Comparison of ENCODE assay signal across 1 cellular context in the genomic region with DNA sequence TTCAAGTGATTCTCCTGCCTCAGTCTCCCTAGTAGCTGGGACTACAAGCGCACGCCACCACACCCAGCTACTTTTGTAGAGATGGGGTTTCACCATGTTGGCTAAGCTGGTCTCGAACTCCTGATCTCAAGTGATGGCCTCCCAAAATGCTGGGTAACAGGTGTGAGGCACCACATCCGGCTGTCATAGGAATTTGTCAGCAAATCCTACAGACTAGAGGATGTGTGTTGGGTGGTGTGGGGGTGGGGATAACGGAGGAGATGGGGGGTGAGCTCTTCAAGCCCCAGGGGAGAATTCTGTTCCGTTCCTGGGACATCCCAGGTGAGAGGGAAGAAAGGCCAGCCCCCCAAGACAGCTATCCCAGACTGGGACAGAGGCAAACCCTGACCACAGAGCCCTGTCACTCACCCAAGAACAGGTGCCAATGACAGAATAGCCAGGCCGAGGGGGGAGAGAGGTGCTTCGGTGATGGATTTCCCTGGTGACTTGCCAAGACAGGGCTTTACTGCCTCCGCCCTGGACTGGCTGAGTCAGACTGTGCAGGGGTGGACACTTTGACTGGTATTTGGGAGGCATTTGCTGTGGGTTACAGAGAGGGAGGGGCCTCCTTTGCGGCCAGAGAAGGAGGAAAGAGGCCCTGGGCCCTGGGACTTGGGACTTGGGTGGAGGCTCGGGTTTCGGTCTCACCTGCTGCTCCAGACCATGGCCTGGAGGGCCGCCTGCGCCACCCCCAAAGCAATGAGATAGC.
TF ChIP-seq lines count a peak whose summit lies in the region.

No MANE protein-coding gene starts in this region.

TF ChIP-seq in HEK293, 187 proteins besides CTCF, POLR2A, EP300 and RAD21 (continued from another document):
- no peak for TF ChIP-seq ZNF114 (tag by site-specific recombination; IDR thresholded peaks at IDR 0.05)
- TF ChIP-seq, protein P1, sequence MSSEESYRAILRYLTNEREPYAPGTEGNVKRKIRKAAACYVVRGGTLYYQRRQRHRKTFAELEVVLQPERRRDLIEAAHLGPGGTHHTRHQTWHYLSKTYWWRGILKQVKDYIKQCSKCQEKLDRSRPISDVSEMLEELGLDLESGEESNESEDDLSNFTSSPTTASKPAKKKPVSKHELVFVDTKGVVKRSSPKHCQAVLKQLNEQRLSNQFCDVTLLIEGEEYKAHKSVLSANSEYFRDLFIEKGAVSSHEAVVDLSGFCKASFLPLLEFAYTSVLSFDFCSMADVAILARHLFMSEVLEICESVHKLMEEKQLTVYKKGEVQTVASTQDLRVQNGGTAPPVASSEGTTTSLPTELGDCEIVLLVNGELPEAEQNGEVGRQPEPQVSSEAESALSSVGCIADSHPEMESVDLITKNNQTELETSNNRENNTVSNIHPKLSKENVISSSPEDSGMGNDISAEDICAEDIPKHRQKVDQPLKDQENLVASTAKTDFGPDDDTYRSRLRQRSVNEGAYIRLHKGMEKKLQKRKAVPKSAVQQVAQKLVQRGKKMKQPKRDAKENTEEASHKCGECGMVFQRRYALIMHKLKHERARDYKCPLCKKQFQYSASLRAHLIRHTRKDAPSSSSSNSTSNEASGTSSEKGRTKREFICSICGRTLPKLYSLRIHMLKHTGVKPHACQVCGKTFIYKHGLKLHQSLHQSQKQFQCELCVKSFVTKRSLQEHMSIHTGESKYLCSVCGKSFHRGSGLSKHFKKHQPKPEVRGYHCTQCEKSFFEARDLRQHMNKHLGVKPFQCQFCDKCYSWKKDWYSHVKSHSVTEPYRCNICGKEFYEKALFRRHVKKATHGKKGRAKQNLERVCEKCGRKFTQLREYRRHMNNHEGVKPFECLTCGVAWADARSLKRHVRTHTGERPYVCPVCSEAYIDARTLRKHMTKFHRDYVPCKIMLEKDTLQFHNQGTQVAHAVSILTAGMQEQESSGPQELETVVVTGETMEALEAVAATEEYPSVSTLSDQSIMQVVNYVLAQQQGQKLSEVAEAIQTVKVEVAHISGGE (tag by site-specific recombination; conservative IDR thresholded peaks at IDR 0.05; ENCODE audit: low read depth), result no peak
- no peak for TF ChIP-seq ZBTB10 (tag by site-specific recombination; IDR thresholded peaks at IDR 0.05)
- TF ChIP-seq ZNF132 (tag by site-specific recombination; IDR thresholded peaks at IDR 0.05; ENCODE audit: borderline replicate concordance), result no peak
- no peak for TF ChIP-seq TRIM28 (IDR thresholded peaks at IDR 0.05; ENCODE audit: borderline replicate concordance, low read length)
- TF ChIP-seq WT1 (tag by site-specific recombination; IDR thresholded peaks at IDR 0.05), result 0 out of 2 replicates have a peak, but pooled peaks have one; percentile 39
- peak; percentile 84 for TF ChIP-seq ZNF600 (tag by site-specific recombination; IDR thresholded peaks at IDR 0.05)
- TF ChIP-seq SP7 (tag by site-specific recombination; IDR thresholded peaks at IDR 0.05), result 0 out of 2 replicates have a peak, but pooled peaks have one; percentile 19
- no peak for TF ChIP-seq ZNF585B (tag by site-specific recombination; IDR thresholded peaks at IDR 0.05)
- no peak for TF ChIP-seq ZNF112 (tag by site-specific recombination; IDR thresholded peaks at IDR 0.05)
- TF ChIP-seq ZNF473 (tag by site-specific recombination; IDR thresholded peaks at IDR 0.05), result no peak
- no peak for TF ChIP-seq ZNF555 (tag by site-specific recombination; conservative IDR thresholded peaks at IDR 0.05)
- TF ChIP-seq GLIS2 (tag by site-specific recombination; IDR thresholded peaks at IDR 0.05), result peak; percentile 61
- TF ChIP-seq SCRT2 (tag by site-specific recombination; IDR thresholded peaks at IDR 0.05), result peak; percentile 18; the same call in 1 of the 2 replicates
- TF ChIP-seq ZFHX2 (tag by site-specific recombination; conservative IDR thresholded peaks at IDR 0.05), result peak; percentile 82
- TF ChIP-seq ZNF2 (tag by site-specific recombination; IDR thresholded peaks at IDR 0.05), result no peak
- TF ChIP-seq PRDM4 (tag by site-specific recombination; IDR thresholded peaks at IDR 0.05), result no peak
- TF ChIP-seq ZNF10 (tag by site-specific recombination; IDR thresholded peaks at IDR 0.05), result no peak
- TF ChIP-seq KLF16 (tag by site-specific recombination; IDR thresholded peaks at IDR 0.05), result no peak
- TF ChIP-seq ZNF211 (tag by site-specific recombination; IDR thresholded peaks at IDR 0.05; ENCODE audit: low read depth), result no peak
- TF ChIP-seq ZXDB (tag by site-specific recombination; IDR thresholded peaks at IDR 0.05), result no peak
- no peak for TF ChIP-seq ZNF214 (tag by site-specific recombination; IDR thresholded peaks at IDR 0.05; ENCODE audit: borderline replicate concordance)
- TF ChIP-seq ZNF580 (tag by site-specific recombination; IDR thresholded peaks at IDR 0.05), result no peak
- TF ChIP-seq, protein P2, sequence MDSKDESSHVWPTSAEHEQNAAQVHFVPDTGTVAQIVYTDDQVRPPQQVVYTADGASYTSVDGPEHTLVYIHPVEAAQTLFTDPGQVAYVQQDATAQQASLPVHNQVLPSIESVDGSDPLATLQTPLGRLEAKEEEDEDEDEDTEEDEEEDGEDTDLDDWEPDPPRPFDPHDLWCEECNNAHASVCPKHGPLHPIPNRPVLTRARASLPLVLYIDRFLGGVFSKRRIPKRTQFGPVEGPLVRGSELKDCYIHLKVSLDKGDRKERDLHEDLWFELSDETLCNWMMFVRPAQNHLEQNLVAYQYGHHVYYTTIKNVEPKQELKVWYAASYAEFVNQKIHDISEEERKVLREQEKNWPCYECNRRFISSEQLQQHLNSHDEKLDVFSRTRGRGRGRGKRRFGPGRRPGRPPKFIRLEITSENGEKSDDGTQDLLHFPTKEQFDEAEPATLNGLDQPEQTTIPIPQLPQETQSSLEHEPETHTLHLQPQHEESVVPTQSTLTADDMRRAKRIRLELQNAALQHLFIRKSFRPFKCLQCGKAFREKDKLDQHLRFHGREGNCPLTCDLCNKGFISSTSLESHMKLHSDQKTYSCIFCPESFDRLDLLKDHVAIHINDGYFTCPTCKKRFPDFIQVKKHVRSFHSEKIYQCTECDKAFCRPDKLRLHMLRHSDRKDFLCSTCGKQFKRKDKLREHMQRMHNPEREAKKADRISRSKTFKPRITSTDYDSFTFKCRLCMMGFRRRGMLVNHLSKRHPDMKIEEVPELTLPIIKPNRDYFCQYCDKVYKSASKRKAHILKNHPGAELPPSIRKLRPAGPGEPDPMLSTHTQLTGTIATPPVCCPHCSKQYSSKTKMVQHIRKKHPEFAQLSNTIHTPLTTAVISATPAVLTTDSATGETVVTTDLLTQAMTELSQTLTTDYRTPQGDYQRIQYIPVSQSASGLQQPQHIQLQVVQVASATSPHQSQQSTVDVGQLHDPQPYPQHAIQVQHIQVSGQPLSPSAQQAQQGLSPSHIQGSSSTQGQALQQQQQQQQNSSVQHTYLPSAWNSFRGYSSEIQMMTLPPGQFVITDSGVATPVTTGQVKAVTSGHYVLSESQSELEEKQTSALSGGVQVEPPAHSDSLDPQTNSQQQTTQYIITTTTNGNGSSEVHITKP (tag by site-specific recombination; IDR thresholded peaks at IDR 0.05), result peak; percentile 74
- TF ChIP-seq FEZF1 (tag by site-specific recombination; IDR thresholded peaks at IDR 0.05), result no peak
- TF ChIP-seq ZFP37 (tag by site-specific recombination; IDR thresholded peaks at IDR 0.05), result 0 out of 2 replicates have a peak, but pooled peaks have one; percentile 24
- no peak for TF ChIP-seq MYNN (tag by site-specific recombination; IDR thresholded peaks at IDR 0.05; ENCODE audit: borderline replicate concordance)
- no peak for TF ChIP-seq ZNF558 (tag by site-specific recombination; IDR thresholded peaks at IDR 0.05)
- no peak for TF ChIP-seq ZNF660 (tag by site-specific recombination; IDR thresholded peaks at IDR 0.05)
- no peak for TF ChIP-seq OVOL3 (tag by site-specific recombination; IDR thresholded peaks at IDR 0.05)
- TF ChIP-seq KLF1 (tag by site-specific recombination; IDR thresholded peaks at IDR 0.05), result peak; percentile 96
- no peak for TF ChIP-seq KLF8 (tag by site-specific recombination; IDR thresholded peaks at IDR 0.05)
